ENCODE assay signal across 10 cellular contexts in genomic region chr4:152572417-152573086, GRCh38. TPM values are rescaled to one million over a fixed set of nuclear protein-coding genes. Genes with fewer than 3 reads are reported as not detected.
DNase-seq lines count a peak whose midpoint lies in the region; ATAC-seq, FAIRE-seq and TF ChIP-seq lines count a peak whose summit lies in the region.
"Had no signal": no experiment of that assay in that cellular context is flagged by ENCODE, and none has a peak within 500 bp of the region (broad histone marks: within the 10 kb centered on the region; RNA-seq: fewer than 3 reads in every experiment).

No MANE protein-coding gene starts in this region.

- H3K9me1 ChIP-seq in K562 (ENCODE audit: control insufficient read depth, insufficient read depth, low read length), result no peaks in the 10 kb centered on the region

- H3K4me1 ChIP-seq in K562 (replicated peaks in 1 of 2; ENCODE audit: control insufficient read depth in 2 of 2, insufficient read depth in 2 of 2, low read length in 2 of 2), result peaks cover 0 to 3% of the 10 kb centered on the region in 2 experiments; a peak in 1 of 5 replicates
- no peaks in the 10 kb centered on the region for H3K4me1 ChIP-seq in CD4-positive, alpha-beta memory T cell (ENCODE audit: insufficient read depth, low read length)
- H3K4me1 ChIP-seq: pancreas, Peyer's patch had no signal

- POLR2A ChIA-PET in K562 (lab: Yijun Ruan, JAX), result interaction anchor here (0.6 kb wide), 1 partner anchor 12 kb away, joined by 3 read pairs; no protein-coding TSS in a partner anchor
- POLR2A ChIA-PET in CD4-positive, alpha-beta memory T cell (lab: Charles Lee; ENCODE audit: partially characterized antibody), result no interaction called here

- no peak overlapping the region for H3K27ac ChIP-seq in K562 (ENCODE audit: extremely low read depth, low read depth, low read length)
- no peak overlapping the region for H3K27ac ChIP-seq in CD4-positive, alpha-beta memory T cell (ENCODE audit: low read depth, low read length)
- H3K27ac ChIP-seq: pancreas, Peyer's patch had no signal

- no peak overlapping the region for H3K9ac ChIP-seq in K562 (ENCODE audit: insufficient read depth in 1 of 2, low read depth in 2 of 2, low read length in 2 of 2)

- in situ Hi-C loops in K562 (cut with MboI), result no loop called here

- no peaks in the 10 kb centered on the region for H3K9me3 ChIP-seq in K562 (replicated peaks; ENCODE audit: control insufficient read depth, insufficient read depth, low read depth, low read length)
- no peaks in the 10 kb centered on the region for H3K9me3 ChIP-seq in CD4-positive, alpha-beta memory T cell (ENCODE audit: control insufficient read depth in 1 of 2, low read length in 2 of 2)
- H3K9me3 ChIP-seq: pancreas, Peyer's patch had no signal

- no peak overlapping the region for H3K4me2 ChIP-seq in K562 (ENCODE audit: insufficient read depth, low read length)

- H3K79me2 ChIP-seq in K562 (ENCODE audit: control insufficient read depth, insufficient read depth, low read length), result no peaks in the 10 kb centered on the region

- BruUV-seq in K562 (replicated peaks; lab: Mats Ljungman, UMichigan), result no TSS peak

- H3K36me3 ChIP-seq in K562 (ENCODE audit: control insufficient read depth, insufficient read depth, low read length), result no peaks in the 10 kb centered on the region
- H3K36me3 ChIP-seq in CD4-positive, alpha-beta memory T cell (ENCODE audit: insufficient read depth, low read length), result no peaks in the 10 kb centered on the region
- H3K36me3 ChIP-seq: pancreas, Peyer's patch had no signal

- no peak for TF ChIP-seq RAD21 in K562 (CRISPR knock-in tag; conservative IDR thresholded peaks at IDR 0.05 in 1 of 2, IDR thresholded peaks at IDR 0.05 in 1 of 2)

- TF ChIP-seq EP300 in K562 (IDR thresholded peaks at IDR 0.05; ENCODE audit: low read length), result peak; percentile 90

- peak; percentile 71 for ATAC-seq in GM21381 (IDR thresholded peaks at IDR 0.05; ENCODE audit: unreplicated experiment)
- peak; percentile 62 for ATAC-seq in HG03521 (IDR thresholded peaks at IDR 0.05; ENCODE audit: unreplicated experiment)
- peak; percentile 77 for ATAC-seq in K562

- no peaks in the 10 kb centered on the region for H3K4me1 Mint-ChIP-seq in CD4-positive, alpha-beta memory T cell

- no peak overlapping the region for H3K4me3 Mint-ChIP-seq in CD4-positive, alpha-beta memory T cell

- under 1% methylated on average over 9 of the region's 9 CpGs for WGBS in K562 (ENCODE audit: insufficient coverage, low coverage, missing lambda C conversion rate)

- H3K27ac Mint-ChIP-seq in CD4-positive, alpha-beta memory T cell, result peak overlapping the region in 1 of 7 donors; percentile 31

- no peaks in the 10 kb centered on the region for H3K27me3 Mint-ChIP-seq in CD4-positive, alpha-beta memory T cell

- H2AFZ ChIP-seq in K562 (ENCODE audit: low read depth, low read length), result no peak overlapping the region

- no peaks in the 10 kb centered on the region for H3K36me3 Mint-ChIP-seq in CD4-positive, alpha-beta memory T cell

- no peaks in the 10 kb centered on the region for H4K20me1 ChIP-seq in K562 (replicated peaks; ENCODE audit: control insufficient read depth, insufficient read depth, low read length)

- TF ChIP-seq CTCF in K562 (IDR thresholded peaks at IDR 0.05 in 2 of 3, conservative IDR thresholded peaks at IDR 0.05 in 1 of 3; ENCODE audit: insufficient read depth in 2 of 3, low read depth in 1 of 3, low read length in 3 of 3), result no peak

- CTCF ChIA-PET in K562 (lab: Yijun Ruan, JAX; ENCODE audit: low intra/inter-chr PET ratio), result no interaction called here
- CTCF ChIA-PET in CD4-positive, alpha-beta memory T cell (lab: Charles Lee; ENCODE audit: partially characterized antibody), result interaction anchor here (0.9 kb wide), 1 partner anchor 12 kb away, joined by 3 read pairs; no protein-coding TSS in a partner anchor

- no peak overlapping the region for H3K4me3 ChIP-seq in K562
- no peak overlapping the region for H3K4me3 ChIP-seq in CD4-positive, alpha-beta memory T cell (ENCODE audit: low read length in 2 of 2)
- H3K4me3 ChIP-seq: pancreas, Peyer's patch had no signal

- no peak for TF ChIP-seq POLR2A in K562 (conservative IDR thresholded peaks at IDR 0.05)

- DNase-seq in K562 (ENCODE audit: extremely low read depth in 1 of 4, low spot score in 3 of 4), result peak in 1 of 4 experiments; percentile 29
- DNase-seq in renal cortical epithelial cell (ENCODE audit: low read depth), result peak; percentile 28
- DNase-seq in glomerular visceral epithelial cell (ENCODE audit: extremely low spot score), result no peak
- no peak for DNase-seq in NCI-H1694 (lab: John Stamatoyannopoulos, UW)
- no peak for DNase-seq in CD4-positive, alpha-beta memory T cell
- DNase-seq: cerebellar nuclear complex, pancreas, Peyer's patch had no signal

- H3K9me3 Mint-ChIP-seq in CD4-positive, alpha-beta memory T cell, result peaks cover 0 to 2% (median 0%) of the 10 kb centered on the region in 8 donors

- FAIRE-seq in K562 (lab: Jason Lieb, UNC), result no peak
- FAIRE-seq: pancreas had no signal

- H3K27me3 ChIP-seq in K562 (ENCODE audit: control insufficient read depth in 2 of 2, insufficient read depth in 2 of 2, low read length in 2 of 2), result peaks cover 0 to 9% of the 10 kb centered on the region in 2 experiments; a peak in 2 of 5 replicates
- no peaks in the 10 kb centered on the region for H3K27me3 ChIP-seq in CD4-positive, alpha-beta memory T cell (ENCODE audit: insufficient read depth, low read length)
- H3K27me3 ChIP-seq: pancreas, Peyer's patch had no signal

- intact Hi-C loops in K562 (cut with micrococcal nuclease), result no loop called here
- intact Hi-C loops in CD4-positive, alpha-beta memory T cell (cut with micrococcal nuclease), result no loop called here

TF ChIP-seq in K562, 482 proteins besides CTCF, POLR2A, EP300 and RAD21 (continues in another document):
- TF ChIP-seq MLLT1 (IDR thresholded peaks at IDR 0.05), result no peak
- no peak for TF ChIP-seq PREB (CRISPR knock-in tag; IDR thresholded peaks at IDR 0.05)
- TF ChIP-seq SRSF3 (IDR thresholded peaks at IDR 0.05; ENCODE audit: insufficient read depth, low read length), result no peak
- peak; percentile 36; the same call in 1 of the 2 replicates for TF ChIP-seq SPI1 (IDR thresholded peaks at IDR 0.05; ENCODE audit: borderline replicate concordance, low read depth, low read length)
- TF ChIP-seq ZNF324 (CRISPR knock-in tag; IDR thresholded peaks at IDR 0.05), result no peak
- no peak; the same call in 1 of the 2 replicates for TF ChIP-seq MAFK (IDR thresholded peaks at IDR 0.05; ENCODE audit: low read length)

RNA-seq across cellular contexts. Expression of gene FBXW7, which starts 36.7 kb away (rescaled TPM):
- total RNA-seq in K562 (2011; cell fraction: chromatin; rRNA removed; ENCODE audit: low replicate concordance), result 29.9 and 116 TPM in 2 replicates
- total RNA-seq in K562 (2011; cell fraction: nucleolus; rRNA removed), result 13.0 and 18.2 TPM in 2 replicates
- 39.8 and 74.2 TPM in 2 replicates for total RNA-seq in K562 (2011; cell fraction: nucleoplasm; rRNA removed)
- total RNA-seq in K562 (2014; rRNA removed) (19.6 and 26.4 TPM in 2 replicates), K562 (2014; rRNA removed; fragmentation: Illumina TruSeq; extraction: Trizol) (44.2 and 54.8 TPM in 2 replicates), K562 (2015; rRNA removed; fragmentation: Illumina TruSeq; extraction: Trizol) (39.9 TPM in 2 replicates), K562 (2021) (19.4 and 19.9 TPM in 2 replicates), renal cortical epithelial cell (107 and 125 TPM in 2 replicates)
- polyA plus RNA-seq in K562 (2011; rRNA removed) (12.0 and 16.4 TPM in 2 replicates), K562 (2014; fragmentation: Illumina TruSeq; extraction: Trizol) (13.1 and 14.3 TPM in 2 replicates), K562 (2014; fragmentation: Nextera tagmentation; extraction: Ambion mirVana) (1 to 10 TPM; 6.8 to 9.1 TPM), K562 (2014; rRNA removed) (11.8 and 12.4 TPM in 2 replicates)
- 2.0 and 5.6 TPM in 2 replicates for polyA plus RNA-seq in K562 (2011; cell fraction: cytosol; rRNA removed)
- polyA plus RNA-seq in K562 (2011; cell fraction: nucleus; rRNA removed), result 29.6 and 42.8 TPM in 2 replicates
- 12.5 and 13.1 TPM in 2 replicates for polyA plus RNA-seq in K562 (2012)
- 95.7 and 99.2 TPM in 2 replicates for polyA minus RNA-seq in K562 (2011; rRNA and poly(A)+ RNA removed)
- polyA minus RNA-seq in K562 (2011; cell fraction: cytosol; rRNA and poly(A)+ RNA removed), result 10.4 and 10.5 TPM in 2 replicates
- polyA minus RNA-seq in K562 (2011; cell fraction: nucleus; rRNA and poly(A)+ RNA removed), result 37.0 and 64.0 TPM in 2 replicates
- total RNA-seq in CD4-positive, alpha-beta memory T cell, result 100 to 1,000 TPM; 138 to 148 TPM
- polyA plus RNA-seq in CD4-positive, alpha-beta memory T cell, result 10 to 100 TPM; 36.2 to 47.9 TPM
